In genomic region chr1:40795811-40796586, GRCh38 we compare ENCODE assay signal across 11 cellular contexts. TPM values are rescaled to one million over a fixed set of nuclear protein-coding genes. Genes with fewer than 3 reads are reported as not detected.
DNase-seq lines count a peak whose midpoint lies in the region; ATAC-seq and TF ChIP-seq lines count a peak whose summit lies in the region.
"Had no signal": no experiment of that assay in that cellular context is flagged by ENCODE, and none has a peak within 500 bp of the region (broad histone marks: within the 10 kb centered on the region; RNA-seq: fewer than 3 reads in every experiment).

No MANE protein-coding gene starts in this region.

- peak overlapping the region; percentile 26 for H3K4me3 Mint-ChIP-seq in activated T-cell treated with anti-CD3 and anti-CD28 coated beads, Interleukin-2, amount 50 U/mL, for 4 hours
- no peak overlapping the region for H3K4me3 Mint-ChIP-seq in activated T-cell treated with anti-CD3 and anti-CD28 coated beads, Interleukin-2, amount 50 U/mL, for 24 hours
- peak overlapping the region; percentile 57 for H3K4me3 Mint-ChIP-seq in stimulated activated naive CD8-positive, alpha-beta T cell treated with anti-CD3 and anti-CD28 coated beads, Interleukin-15, Interleukin-2, amounts not matched to agents 100 ng/mL and 50 ng/mL, for 24 hours

- H3K27me3 ChIP-seq in Loucy (ENCODE audit: insufficient read depth, low read length, poor library complexity, severe bottlenecking), result no peaks in the 10 kb centered on the region
- H3K27me3 ChIP-seq: colonic mucosa, MG63 had no signal

- no peak for DNase-seq in activated T-cell treated with anti-CD3 and anti-CD28 coated beads, Interleukin-2, amount 50 U/mL, for 4 hours
- DNase-seq in activated T-cell treated with anti-CD3 and anti-CD28 coated beads, Interleukin-2, amount 50 U/mL, for 24 hours, result no peak
- no peak for DNase-seq in coronary artery (ENCODE audit: low spot score)
- DNase-seq in GM03348 (ENCODE audit: low spot score), result no peak
- no peak for DNase-seq in erythroblast (lab: John Stamatoyannopoulos, UW)
- DNase-seq: colonic mucosa had no signal

- TF ChIP-seq POLR2A in erythroblast (IDR thresholded peaks at IDR 0.05; ENCODE audit: low read length), result no peak

- peak overlapping the region; percentile 1 for H3K4me2 ChIP-seq in Loucy (ENCODE audit: low read depth, low read length, poor library complexity, severe bottlenecking)

- TF ChIP-seq CTCF in Loucy (conservative IDR thresholded peaks at IDR 0.05; ENCODE audit: low read length) (no peak), coronary artery (IDR thresholded peaks at IDR 0.05) (no peak)

- no peaks in the 10 kb centered on the region for H3K79me2 ChIP-seq in Loucy (ENCODE audit: insufficient read depth, low read length)

- H3K4me3 ChIP-seq in Loucy (ENCODE audit: low read length, poor library complexity, severe bottlenecking) (no peak overlapping the region), coronary artery (no peak overlapping the region)
- H3K4me3 ChIP-seq: colonic mucosa, MG63 had no signal

- no peak overlapping the region for H3K27ac Mint-ChIP-seq in activated T-cell treated with anti-CD3 and anti-CD28 coated beads, Interleukin-2, amount 50 U/mL, for 24 hours
- H3K27ac Mint-ChIP-seq in stimulated activated naive CD8-positive, alpha-beta T cell treated with anti-CD3 and anti-CD28 coated beads, Interleukin-15, Interleukin-2, amounts not matched to agents 100 ng/mL and 50 ng/mL, for 24 hours, result peak overlapping the region; percentile 67

- no peaks in the 10 kb centered on the region for H3F3A ChIP-seq in Loucy (ENCODE audit: low read depth)

- no peaks in the 10 kb centered on the region for H3K36me3 Mint-ChIP-seq in activated T-cell treated with anti-CD3 and anti-CD28 coated beads, Interleukin-2, amount 50 U/mL, for 4 hours (ENCODE audit: insufficient read depth)
- H3K36me3 Mint-ChIP-seq in activated T-cell treated with anti-CD3 and anti-CD28 coated beads, Interleukin-2, amount 50 U/mL, for 24 hours (ENCODE audit: low read depth), result no peaks in the 10 kb centered on the region
- no peaks in the 10 kb centered on the region for H3K36me3 Mint-ChIP-seq in stimulated activated naive CD8-positive, alpha-beta T cell treated with anti-CD3 and anti-CD28 coated beads, Interleukin-15, Interleukin-2, amounts not matched to agents 100 ng/mL and 50 ng/mL, for 24 hours (ENCODE audit: low read depth)

- H3K4me1 Mint-ChIP-seq in activated T-cell treated with anti-CD3 and anti-CD28 coated beads, Interleukin-2, amount 50 U/mL, for 4 hours (ENCODE audit: low read depth), result peaks cover 27% of the 10 kb centered on the region
- H3K4me1 Mint-ChIP-seq in activated T-cell treated with anti-CD3 and anti-CD28 coated beads, Interleukin-2, amount 50 U/mL, for 24 hours (ENCODE audit: low read depth), result peaks cover 30% of the 10 kb centered on the region
- peaks cover 47% of the 10 kb centered on the region for H3K4me1 Mint-ChIP-seq in stimulated activated naive CD8-positive, alpha-beta T cell treated with anti-CD3 and anti-CD28 coated beads, Interleukin-15, Interleukin-2, amounts not matched to agents 100 ng/mL and 50 ng/mL, for 24 hours (ENCODE audit: low read depth)

- H2AFZ ChIP-seq in Loucy (ENCODE audit: low read length), result no peak overlapping the region

- H3K27me3 Mint-ChIP-seq in activated T-cell treated with anti-CD3 and anti-CD28 coated beads, Interleukin-2, amount 50 U/mL, for 4 hours (ENCODE audit: low read depth), result no peaks in the 10 kb centered on the region
- H3K27me3 Mint-ChIP-seq in activated T-cell treated with anti-CD3 and anti-CD28 coated beads, Interleukin-2, amount 50 U/mL, for 24 hours, result peaks cover 2% of the 10 kb centered on the region
- H3K27me3 Mint-ChIP-seq in stimulated activated naive CD8-positive, alpha-beta T cell treated with anti-CD3 and anti-CD28 coated beads, Interleukin-15, Interleukin-2, amounts not matched to agents 100 ng/mL and 50 ng/mL, for 24 hours, result no peaks in the 10 kb centered on the region

- H3K27ac ChIP-seq in coronary artery, result peak overlapping the region; percentile 56 to 74
- H3K27ac ChIP-seq: colonic mucosa had no signal

- no peak overlapping the region for H3K9ac ChIP-seq in Loucy (ENCODE audit: low read depth, low read length, poor library complexity, severe bottlenecking)

- H3K9me3 ChIP-seq in Loucy (ENCODE audit: insufficient read depth, low read depth, low read length), result no peaks in the 10 kb centered on the region
- H3K9me3 ChIP-seq: colonic mucosa, MG63 had no signal

- H3K9me3 Mint-ChIP-seq in activated T-cell treated with anti-CD3 and anti-CD28 coated beads, Interleukin-2, amount 50 U/mL, for 4 hours, result no peaks in the 10 kb centered on the region
- H3K9me3 Mint-ChIP-seq in activated T-cell treated with anti-CD3 and anti-CD28 coated beads, Interleukin-2, amount 50 U/mL, for 24 hours, result no peaks in the 10 kb centered on the region
- H3K9me3 Mint-ChIP-seq in stimulated activated naive CD8-positive, alpha-beta T cell treated with anti-CD3 and anti-CD28 coated beads, Interleukin-15, Interleukin-2, amounts not matched to agents 100 ng/mL and 50 ng/mL, for 24 hours, result no peaks in the 10 kb centered on the region

- ATAC-seq in activated T-cell treated with anti-CD3 and anti-CD28 coated beads, Interleukin-2, amount 50 U/mL, for 4 hours, result peak; percentile 28 to 38
- no peak for ATAC-seq in GM18909 (IDR thresholded peaks at IDR 0.05; ENCODE audit: poor library complexity, unreplicated experiment)
- ATAC-seq: esophagus mucosa had no signal

- H4K20me1 ChIP-seq in Loucy (ENCODE audit: insufficient read depth, low read length, poor library complexity, severe bottlenecking), result no peaks in the 10 kb centered on the region

- H3K9me2 ChIP-seq in Loucy (replicated peaks; ENCODE audit: low read depth, low read length), result no peaks in the 10 kb centered on the region

- H3K36me3 ChIP-seq in Loucy (ENCODE audit: insufficient read depth, low read length), result no peaks in the 10 kb centered on the region
- H3K36me3 ChIP-seq: colonic mucosa, MG63 had no signal

- H3K4me1 ChIP-seq in Loucy (ENCODE audit: insufficient read depth, low read length, poor library complexity, severe bottlenecking), result peaks cover 10% of the 10 kb centered on the region
- H3K4me1 ChIP-seq: colonic mucosa had no signal

RNA-seq across cellular contexts. Expression of gene KCNQ4, which starts 12.4 kb away (rescaled TPM):
- under 1 TPM; 0.24 to 0.56 (median 0.24) TPM for total RNA-seq in activated T-cell treated with anti-CD3 and anti-CD28 coated beads, Interleukin-2, amount 50 U/mL, for 4 hours
